Comparison of ENCODE assay signal across 1 cellular context in the genomic region with DNA sequence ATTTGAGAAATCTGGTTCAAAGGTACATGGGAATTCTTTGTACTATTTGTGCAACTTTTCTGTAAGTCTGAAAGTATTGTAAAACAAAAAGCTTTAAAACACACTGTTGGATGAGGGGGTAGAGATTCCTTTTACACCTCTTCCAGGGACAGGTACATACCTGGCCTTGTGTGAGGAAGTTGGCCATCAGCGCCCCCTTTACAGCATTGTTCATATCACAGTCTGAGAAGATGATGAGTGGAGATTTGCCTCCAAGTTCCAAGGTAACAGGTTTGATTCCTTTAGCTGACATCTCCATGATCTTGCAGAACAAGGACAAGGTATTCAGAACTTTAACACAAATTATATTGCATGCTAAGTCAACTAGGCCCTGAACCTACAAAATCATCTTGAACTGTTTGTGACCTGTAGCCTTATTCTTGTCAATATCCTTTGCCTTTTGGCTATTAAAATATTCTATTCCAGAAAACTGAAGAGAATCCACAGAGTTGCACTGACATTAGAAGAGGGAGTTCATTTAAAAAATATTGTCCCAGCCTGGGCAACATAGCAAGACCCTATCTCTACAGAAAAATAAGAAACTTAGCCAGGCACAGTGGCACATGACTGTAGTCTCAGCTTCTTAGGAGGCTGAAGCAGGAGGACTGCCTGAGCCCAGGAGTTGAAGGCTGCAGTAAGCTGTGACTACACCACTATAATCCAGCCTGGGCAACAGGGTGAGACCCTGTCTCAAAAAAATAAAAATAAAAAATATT.
TF ChIP-seq lines count a peak whose summit lies in the region.

No MANE protein-coding gene starts in this region.

TF ChIP-seq in HEK293, 187 proteins besides CTCF, POLR2A, EP300 and RAD21:
- TF ChIP-seq ZNF585B (tag by site-specific recombination; IDR thresholded peaks at IDR 0.05) (no peak), ZNF121 (tag by site-specific recombination; IDR thresholded peaks at IDR 0.05) (peak; percentile 51; the same call in 1 of the 2 replicates)
